ENCODE assay signal across 1 cellular context in genomic region chr19:2223959-2224358, GRCh38.
A peak's percentile ranks its signal among the peaks of the same experiment; 100 is the strongest.
TF ChIP-seq lines count a peak whose summit lies in the region.

No MANE protein-coding gene starts in this region.

TF ChIP-seq in GM12878, 131 proteins besides CTCF, POLR2A, EP300 and RAD21:
- TF ChIP-seq POLR2AphosphoS2 (IDR thresholded peaks at IDR 0.05; ENCODE audit: low read depth, low read length) (peak; percentile 39; the same call in 1 of the 2 replicates), SRF (IDR thresholded peaks at IDR 0.05; ENCODE audit: low read depth in 2 of 2, low read length in 2 of 2) (peak; percentile 63 to 66; a peak in 3 of 4 replicates), PML (IDR thresholded peaks at IDR 0.05; ENCODE audit: low read length) (no peak), MTA2 (IDR thresholded peaks at IDR 0.05; ENCODE audit: low read depth) (no peak), MEF2B (IDR thresholded peaks at IDR 0.05; ENCODE audit: partially characterized antibody, poor library complexity, severe bottlenecking) (peak; percentile 57)
